In genomic region chr14:99982449-99983250, GRCh38 we compare ENCODE assay signal across 8 cellular contexts.
A peak's percentile ranks its signal among the peaks of the same experiment; 100 is the strongest.
DNase-seq lines count a peak whose midpoint lies in the region; ATAC-seq, FAIRE-seq and TF ChIP-seq lines count a peak whose summit lies in the region.

No MANE protein-coding gene starts in this region.

- WGBS in H1 (ENCODE audit: extremely low coverage in 1 of 2, insufficient coverage in 1 of 2, insufficient read length in 1 of 2, insufficient replicate concordance in 2 of 2, low coverage in 1 of 2, low lambda C conversion rate in 2 of 2, missing lambda C conversion rate in 1 of 2), 2 experiments, result 41% methylated on average over 5 of the region's 5 CpGs; no CpG with 5 or more reads in 1 of the 2 experiments

- H3K4me3 ChIP-seq in AG04450 (ENCODE audit: low read depth, low read length) (no peak overlapping the region), H1 (ENCODE audit: extremely low read depth in 1 of 4, insufficient read depth in 2 of 4, low read depth in 3 of 4, low read length in 4 of 4) (no peak overlapping the region), mucosa of descending colon (no peak overlapping the region)

- H3K9me3 ChIP-seq in AG04450 (ENCODE audit: control insufficient read depth, insufficient read depth, low read length) (no peaks in the 10 kb centered on the region), H1 (ENCODE audit: insufficient read depth in 2 of 2, low read depth in 1 of 2, low read length in 1 of 2) (peaks cover 6 to 7% of the 10 kb centered on the region in 2 experiments; a peak in 2 of 4 replicates), mucosa of descending colon (no peaks in the 10 kb centered on the region)

- CTCF ChIA-PET in AG04450 (lab: Charles Lee), result interaction anchor here (0.5 to 6.2 kb wide), 29 partner anchors 8 to 296 kb away, joined by 3 to 137 read pairs (median 4); no protein-coding TSS in a partner anchor
- CTCF ChIA-PET in activated CD4-positive, alpha-beta memory T cell treated with anti-CD3 and anti-CD28 coated beads, Interleukin-2, amount 10 ng/mL, durations not matched to agents 7 days and 5 days (lab: Charles Lee), result interaction anchor here (0.8 to 4.0 kb wide), 28 partner anchors 8 to 282 kb away, joined by 3 to 53 read pairs (median 4); partner anchors contain the start of gene EVL
- CTCF ChIA-PET in H1 (lab: Charles Lee; ENCODE audit: partially characterized antibody), result interaction anchor here (0.7 to 4.5 kb wide), 42 partner anchors 10 to 211 kb away, joined by 3 to 44 read pairs (median 5); partner anchors contain the start of gene EVL

- DNase-seq in AG04450 (ENCODE audit: low read depth, low spot score), result peak; percentile 45
- DNase-seq in NCI-H82 (lab: John Stamatoyannopoulos, UW), result peak; percentile 69
- peak; percentile 67 for DNase-seq in activated CD4-positive, alpha-beta memory T cell treated with anti-CD3 and anti-CD28 coated beads, Interleukin-2, amount 10 ng/mL, durations not matched to agents 7 days and 5 days
- peak in 1 of 2 experiments; percentile 46 for DNase-seq in H1 (ENCODE audit: low read depth in 1 of 2, low spot score in 2 of 2)
- DNase-seq in mucosa of descending colon, result peak in 2 of 3 donors; percentile 19 to 40
- DNase-seq in stimulated activated naive CD4-positive, alpha-beta T cell (lab: John Stamatoyannopoulos, UW), result peak in 5 of 6 experiments; percentile 39 to 80 (median 48)

- no peak overlapping the region for H2AFZ ChIP-seq in H1 (ENCODE audit: low read length)

- H3K4me1 Mint-ChIP-seq in activated CD4-positive, alpha-beta memory T cell treated with anti-CD3 and anti-CD28 coated beads, Interleukin-2, amount 10 ng/mL, durations not matched to agents 7 days and 5 days, result peaks cover 14% of the 10 kb centered on the region

- no peak overlapping the region for H3K18ac ChIP-seq in H1 (ENCODE audit: extremely low read depth, low read length)

- H3K79me1 ChIP-seq in H1 (ENCODE audit: low read depth, low read length), result peaks cover 7% of the 10 kb centered on the region; the same call in 1 of the 2 replicates

- POLR2A ChIA-PET in AG04450 (lab: Yijun Ruan, JAX), result interaction anchor here (0.7 kb wide), 1 partner anchor 121 kb away, joined by 4 read pairs; no protein-coding TSS in a partner anchor
- POLR2A ChIA-PET in activated CD4-positive, alpha-beta memory T cell treated with anti-CD3 and anti-CD28 coated beads, Interleukin-2, amount 10 ng/mL, durations not matched to agents 7 days and 5 days (lab: Charles Lee), result interaction anchor here (0.7 to 4.7 kb wide), 9 partner anchors 11 to 210 kb away, joined by 3 to 24 read pairs (median 4); no protein-coding TSS in a partner anchor
- POLR2A ChIA-PET in H1 (lab: Charles Lee; ENCODE audit: partially characterized antibody), result interaction anchor here (1.0 to 1.1 kb wide), 3 partner anchors 7 to 74 kb away, joined by 3 to 6 read pairs (median 4); no protein-coding TSS in a partner anchor

- TF ChIP-seq POLR2A in H1 (IDR thresholded peaks at IDR 0.05; ENCODE audit: control extremely low read depth in 1 of 2, low read depth in 2 of 2, low read length in 2 of 2), result no peak

- no peak overlapping the region for H3K23ac ChIP-seq in H1 (ENCODE audit: insufficient read length)

- H2AK5ac ChIP-seq in H1 (ENCODE audit: low read depth, low read length), result no peak overlapping the region

- H3K79me2 ChIP-seq in H1 (ENCODE audit: control insufficient read depth in 1 of 2, insufficient read depth in 2 of 2, low read length in 2 of 2), result peaks cover 0 to 33% of the 10 kb centered on the region in 2 experiments; a peak in 2 of 4 replicates

- H3K36me3 Mint-ChIP-seq in activated CD4-positive, alpha-beta memory T cell treated with anti-CD3 and anti-CD28 coated beads, Interleukin-2, amount 10 ng/mL, durations not matched to agents 7 days and 5 days (ENCODE audit: low read depth), result peaks cover 4% of the 10 kb centered on the region

- peaks cover 3% of the 10 kb centered on the region for H3K9me3 Mint-ChIP-seq in activated CD4-positive, alpha-beta memory T cell treated with anti-CD3 and anti-CD28 coated beads, Interleukin-2, amount 10 ng/mL, durations not matched to agents 7 days and 5 days

- H3K4me2 ChIP-seq in H1 (ENCODE audit: insufficient read depth in 1 of 2, low read depth in 2 of 2, low read length in 2 of 2), result no peak overlapping the region

- no peak overlapping the region for H3K14ac ChIP-seq in H1 (ENCODE audit: insufficient read length)

- 0 out of 8 replicates have a peak, but pooled peaks cover 0 to 2% (median 0%) of the 10 kb centered on the region in 4 experiments for H3K36me3 ChIP-seq in H1 (ENCODE audit: control insufficient read depth in 2 of 4, insufficient read depth in 4 of 4, low read length in 3 of 4)
- no peaks in the 10 kb centered on the region for H3K36me3 ChIP-seq in mucosa of descending colon (ENCODE audit: low read depth)

- H3K27ac ChIP-seq in AG04450 (ENCODE audit: low read depth, low read length) (no peak overlapping the region), H1 (ENCODE audit: low read depth, low read length) (no peak overlapping the region)

- H2BK12ac ChIP-seq in H1 (ENCODE audit: low read depth, low read length), result no peak overlapping the region

- H4K5ac ChIP-seq in H1 (ENCODE audit: insufficient read length, low read depth, low read length), result no peak overlapping the region

- no peaks in the 10 kb centered on the region for H3K27me3 ChIP-seq in AG04450 (ENCODE audit: control insufficient read depth, insufficient read depth, low read length)
- H3K27me3 ChIP-seq in H1 (replicated peaks in 1 of 4; ENCODE audit: control insufficient read depth in 3 of 4, extremely low read depth in 1 of 4, insufficient read depth in 3 of 4, low read length in 3 of 4), result no peaks in the 10 kb centered on the region

- peaks cover 2% of the 10 kb centered on the region in 2 experiments for H4K20me1 ChIP-seq in H1 (replicated peaks in 1 of 2; ENCODE audit: control insufficient read depth in 1 of 2, insufficient read depth in 2 of 2, low read length in 2 of 2)

- H3K23me2 ChIP-seq in H1 (ENCODE audit: low read depth, low read length), result no peaks in the 10 kb centered on the region

- H4K8ac ChIP-seq in H1 (ENCODE audit: extremely low read depth, insufficient read depth, low read length), result no peak overlapping the region

- H4K91ac ChIP-seq in H1 (replicated peaks; ENCODE audit: insufficient read length, low read length), result no peak overlapping the region

- no peak overlapping the region for H3K4ac ChIP-seq in H1 (replicated peaks; ENCODE audit: insufficient read length, low read depth, low read length)

- no peak overlapping the region for H3K27ac Mint-ChIP-seq in activated CD4-positive, alpha-beta memory T cell treated with anti-CD3 and anti-CD28 coated beads, Interleukin-2, amount 10 ng/mL, durations not matched to agents 7 days and 5 days

- no peaks in the 10 kb centered on the region for H3K27me3 Mint-ChIP-seq in activated CD4-positive, alpha-beta memory T cell treated with anti-CD3 and anti-CD28 coated beads, Interleukin-2, amount 10 ng/mL, durations not matched to agents 7 days and 5 days

- H2BK20ac ChIP-seq in H1 (ENCODE audit: low read length), result no peak overlapping the region

- intact Hi-C loops in mucosa of descending colon (cut with DNase I, micrococcal nuclease), result loop anchor here (5.0 to 10.0 kb wide), 3 partner anchors 125 to 210 kb away; no protein-coding TSS in a partner anchor

- H3K4me3 Mint-ChIP-seq in activated CD4-positive, alpha-beta memory T cell treated with anti-CD3 and anti-CD28 coated beads, Interleukin-2, amount 10 ng/mL, durations not matched to agents 7 days and 5 days, result no peak overlapping the region

- no peak overlapping the region for H3K9ac ChIP-seq in H1 (replicated peaks in 1 of 4; ENCODE audit: extremely low read depth in 1 of 4, low read depth in 3 of 4, low read length in 3 of 4)

- H2BK15ac ChIP-seq in H1 (ENCODE audit: low read length), result no peak overlapping the region

- ATAC-seq in GM18517 (IDR thresholded peaks at IDR 0.05; ENCODE audit: unreplicated experiment) (peak; percentile 67), HG03460 (IDR thresholded peaks at IDR 0.05; ENCODE audit: unreplicated experiment) (peak; percentile 65), mucosa of descending colon (peak; percentile 94)

- no peak overlapping the region for H3K56ac ChIP-seq in H1 (replicated peaks; ENCODE audit: insufficient read length, low read depth, low read length)

- H2BK5ac ChIP-seq in H1 (ENCODE audit: low read depth, low read length), result no peak overlapping the region

- no peak overlapping the region for H2BK120ac ChIP-seq in H1 (replicated peaks; ENCODE audit: low read depth, low read length)

- TF ChIP-seq CTCF in AG04450 (IDR thresholded peaks at IDR 0.05; ENCODE audit: low read depth, low read length) (peak; percentile 93), H1 (IDR thresholded peaks at IDR 0.05; ENCODE audit: control extremely low read depth in 1 of 3, insufficient read depth in 1 of 3, low read depth in 1 of 3, low read length in 3 of 3) (peak; percentile 50 to 89 (median 86)), mucosa of descending colon (IDR thresholded peaks at IDR 0.05) (peak; percentile 76)

- H3K4me1 ChIP-seq in H1 (replicated peaks in 1 of 4; ENCODE audit: control insufficient read depth in 3 of 4, insufficient read depth in 4 of 4, low read length in 3 of 4) (no peaks in the 10 kb centered on the region), mucosa of descending colon (ENCODE audit: low read depth) (peaks cover 18% of the 10 kb centered on the region)

- no peak for TF ChIP-seq EP300 in H1 (IDR thresholded peaks at IDR 0.05; ENCODE audit: borderline replicate concordance in 1 of 2, low read depth in 2 of 2, low read length in 2 of 2)

- TF ChIP-seq RAD21 in H1 (IDR thresholded peaks at IDR 0.05 in 1 of 2, conservative IDR thresholded peaks at IDR 0.05 in 1 of 2; ENCODE audit: low read depth in 2 of 2, low read length in 2 of 2), result peak; percentile 88 to 90

- peak; percentile 90 for FAIRE-seq in H1 (lab: Jason Lieb, UNC)

TF ChIP-seq in H1, 55 proteins besides CTCF, POLR2A, EP300 and RAD21:
- TF ChIP-seq BACH1 (IDR thresholded peaks at IDR 0.05; ENCODE audit: low read length), result no peak
TF ChIP-seq in H1: peak in this region for 0.
